ENCODE assay signal across 1 cellular context in the genomic region with DNA sequence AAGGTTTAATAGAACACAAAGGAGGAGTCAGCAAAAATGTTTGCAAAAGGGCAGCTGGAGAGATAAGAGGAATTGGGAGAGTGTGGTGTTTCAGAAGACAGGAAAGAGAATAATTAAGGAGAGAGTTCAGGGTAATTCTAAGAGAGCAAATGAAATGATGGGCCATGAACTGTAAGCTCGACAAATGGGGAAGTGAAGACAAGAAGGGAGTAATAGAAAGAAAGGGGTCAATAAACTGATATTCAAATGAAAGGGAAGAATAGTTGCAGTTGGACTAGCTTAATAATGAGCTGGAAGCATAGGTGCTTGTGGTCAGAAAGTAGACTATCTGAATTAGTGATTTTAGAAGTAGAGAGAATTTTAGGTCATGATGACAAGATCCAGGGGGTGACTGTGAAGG.
TF ChIP-seq lines count a peak whose summit lies in the region.

No MANE protein-coding gene starts in this region.

TF ChIP-seq in HCT116, 20 proteins besides CTCF, POLR2A, EP300 and RAD21 (continued from another document):
- TF ChIP-seq REST (IDR thresholded peaks at IDR 0.05; ENCODE audit: low read depth) (no peak), YY1 (IDR thresholded peaks at IDR 0.05; ENCODE audit: extremely low read depth, insufficient replicate concordance, low read depth, low read length) (no peak)
